In genomic region chr13:112606125-112607001, GRCh38 we compare ENCODE assay signal across 1 cellular context.
TF ChIP-seq lines count a peak whose summit lies in the region.

No MANE protein-coding gene starts in this region.

TF ChIP-seq in K562, 482 proteins besides CTCF, POLR2A, EP300 and RAD21 (continued from another document):
- TF ChIP-seq ESRRA (IDR thresholded peaks at IDR 0.05; ENCODE audit: borderline replicate concordance, low read depth) = peak; percentile 21; the same call in 1 of the 2 replicates
- peak in 1 of 2 experiments; percentile 53; a peak in 1 of 4 replicates for TF ChIP-seq MAZ (CRISPR knock-in tag; conservative IDR thresholded peaks at IDR 0.05 in 1 of 2, IDR thresholded peaks at IDR 0.05 in 1 of 2)
- TF ChIP-seq POLR2G (IDR thresholded peaks at IDR 0.05; ENCODE audit: low read depth, low read length) = peak; percentile 51
- peak; percentile 46; the same call in 1 of the 2 replicates for TF ChIP-seq TFAP4 (CRISPR knock-in tag; IDR thresholded peaks at IDR 0.05; ENCODE audit: borderline replicate concordance)
- peak; percentile 33; the same call in 1 of the 2 replicates for TF ChIP-seq MYC (IDR thresholded peaks at IDR 0.05; ENCODE audit: low read depth, low read length)
- TF ChIP-seq MYC (CRISPR knock-in tag; IDR thresholded peaks at IDR 0.05; ENCODE audit: borderline replicate concordance, low read depth) = no peak
- TF ChIP-seq EGR1 (conservative IDR thresholded peaks at IDR 0.05) = peak; percentile 37
- TF ChIP-seq CCNT2 (IDR thresholded peaks at IDR 0.05; ENCODE audit: borderline replicate concordance, extremely low read depth, insufficient read length, low read depth, low read length) = peak; percentile 58
- TF ChIP-seq ZNF318 (IDR thresholded peaks at IDR 0.05; ENCODE audit: borderline replicate concordance in 1 of 2, low read depth in 1 of 2) = no peak
- TF ChIP-seq NCOR1 (IDR thresholded peaks at IDR 0.05) = no peak
- no peak for TF ChIP-seq ZNF699 (CRISPR knock-in tag; IDR thresholded peaks at IDR 0.05; ENCODE audit: insufficient replicate concordance)
- 0 out of 2 replicates have a peak, but pooled peaks have one; percentile 48 for TF ChIP-seq SP1 (CRISPR knock-in tag; IDR thresholded peaks at IDR 0.05)
- TF ChIP-seq ATF7 (IDR thresholded peaks at IDR 0.05) = 0 out of 2 replicates have a peak, but pooled peaks have one; percentile 21
- peak; percentile 39; the same call in 1 of the 2 replicates for TF ChIP-seq SPI1 (IDR thresholded peaks at IDR 0.05; ENCODE audit: borderline replicate concordance, low read depth, low read length)
- 0 out of 2 replicates have a peak, but pooled peaks have one; percentile 37 for TF ChIP-seq MTA3 (IDR thresholded peaks at IDR 0.05; ENCODE audit: borderline replicate concordance)
- TF ChIP-seq NRF1 (conservative IDR thresholded peaks at IDR 0.05 in 1 of 2, IDR thresholded peaks at IDR 0.05 in 1 of 2) = peak; percentile 20 to 30; a peak in 2 of 4 replicates
- TF ChIP-seq NEUROD1 (IDR thresholded peaks at IDR 0.05; ENCODE audit: borderline replicate concordance, low read depth, low read length, partially characterized antibody) = no peak
- TF ChIP-seq STAG1 (CRISPR knock-in tag; IDR thresholded peaks at IDR 0.05; ENCODE audit: borderline replicate concordance) = peak; percentile 43; the same call in 1 of the 2 replicates
- TF ChIP-seq E2F6 (IDR thresholded peaks at IDR 0.05; ENCODE audit: borderline replicate concordance in 1 of 2, extremely low read depth in 1 of 2, insufficient read depth in 1 of 2, insufficient read length in 1 of 2, low read depth in 1 of 2, low read length in 1 of 2, poor library complexity in 1 of 2, severe bottlenecking in 1 of 2) = peak in 1 of 2 experiments; percentile 45
- TF ChIP-seq RBFOX2 (IDR thresholded peaks at IDR 0.05; ENCODE audit: low read depth, low read length) = peak; percentile 61
- TF ChIP-seq MNT (conservative IDR thresholded peaks at IDR 0.05) = 0 out of 4 replicates have a peak, but pooled peaks of 1 of the 2 experiments have one; percentile 44
- no peak for TF ChIP-seq SOX6 (IDR thresholded peaks at IDR 0.05)
- TF ChIP-seq HNRNPLL (IDR thresholded peaks at IDR 0.05; ENCODE audit: low read depth, low read length, poor library complexity, severe bottlenecking) = no peak
- TF ChIP-seq ZNF764 (CRISPR knock-in tag; IDR thresholded peaks at IDR 0.05; ENCODE audit: low read depth) = no peak
- no peak for TF ChIP-seq ZNF140 (CRISPR knock-in tag; IDR thresholded peaks at IDR 0.05)
- no peak for TF ChIP-seq E2F1 (CRISPR knock-in tag; IDR thresholded peaks at IDR 0.05)
- TF ChIP-seq XRCC3 (IDR thresholded peaks at IDR 0.05) = no peak
- TF ChIP-seq DEAF1 (CRISPR knock-in tag; IDR thresholded peaks at IDR 0.05) = peak; percentile 44; the same call in 1 of the 2 replicates
- TF ChIP-seq NR4A1 (CRISPR knock-in tag; IDR thresholded peaks at IDR 0.05) = no peak
- no peak for TF ChIP-seq NR4A1 (tag; IDR thresholded peaks at IDR 0.05)
- TF ChIP-seq HLTF (IDR thresholded peaks at IDR 0.05) = no peak
- no peak for TF ChIP-seq BCOR (IDR thresholded peaks at IDR 0.05)
- TF ChIP-seq XRCC5 (IDR thresholded peaks at IDR 0.05; ENCODE audit: low read depth, low read length) = peak; percentile 65; the same call in 1 of the 2 replicates
- no peak for TF ChIP-seq ZNF512 (tag; IDR thresholded peaks at IDR 0.05)
- peak; percentile 83 for TF ChIP-seq SMC3 (conservative IDR thresholded peaks at IDR 0.05; ENCODE audit: insufficient read depth, low read depth, low read length)
- no peak for TF ChIP-seq MCM3 (IDR thresholded peaks at IDR 0.05)
- no peak for TF ChIP-seq KAT8 (IDR thresholded peaks at IDR 0.05; ENCODE audit: low read depth)
- no peak for TF ChIP-seq NFYB (IDR thresholded peaks at IDR 0.05; ENCODE audit: extremely low read depth, insufficient read length)
- TF ChIP-seq RB1 (IDR thresholded peaks at IDR 0.05; ENCODE audit: low read depth) = peak; percentile 89
- no peak for TF ChIP-seq GTF2F1 (IDR thresholded peaks at IDR 0.05; ENCODE audit: low read depth, low read length)
- 0 out of 2 replicates have a peak, but pooled peaks have one; percentile 16 for TF ChIP-seq CREM (IDR thresholded peaks at IDR 0.05; ENCODE audit: low read depth)
- TF ChIP-seq ZFP30 (CRISPR knock-in tag; IDR thresholded peaks at IDR 0.05; ENCODE audit: borderline replicate concordance) = no peak
- TF ChIP-seq DACH1 (IDR thresholded peaks at IDR 0.05; ENCODE audit: partially characterized antibody) = no peak
- peak; percentile 20; the same call in 1 of the 2 replicates for TF ChIP-seq MAX (CRISPR knock-in tag; IDR thresholded peaks at IDR 0.05)
- TF ChIP-seq BMI1 (IDR thresholded peaks at IDR 0.05; ENCODE audit: low read length) = 0 out of 2 replicates have a peak, but pooled peaks have one; percentile 13
- peak; percentile 47; the same call in 1 of the 2 replicates for TF ChIP-seq CXXC5 (CRISPR knock-in tag; IDR thresholded peaks at IDR 0.05)
- TF ChIP-seq CTBP1 (IDR thresholded peaks at IDR 0.05; ENCODE audit: borderline replicate concordance) = peak; percentile 27; the same call in 1 of the 2 replicates
- TF ChIP-seq NELFE (IDR thresholded peaks at IDR 0.05; ENCODE audit: insufficient read depth, insufficient read length) = no peak
TF ChIP-seq in K562: peak in this region for 29.
